In the genomic region with DNA sequence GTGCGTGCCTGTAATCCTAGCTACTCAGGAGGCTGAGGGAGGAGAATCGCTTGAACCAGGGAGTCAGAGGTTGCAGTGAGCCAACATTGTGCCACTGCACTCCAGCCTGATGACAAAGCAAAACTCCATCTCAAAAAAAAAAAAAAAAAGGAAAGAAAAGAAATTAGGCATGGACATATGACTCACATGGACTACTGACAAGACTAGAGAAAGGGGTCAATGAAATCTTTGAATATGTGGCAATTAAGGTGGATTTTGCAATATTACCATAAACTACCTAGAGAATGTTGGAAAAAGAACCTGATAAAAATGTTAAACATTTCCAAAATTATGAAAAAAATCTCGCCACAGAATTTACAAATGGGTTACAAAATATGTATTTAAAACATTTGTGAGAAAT, we compare ENCODE assay signal across 20 cellular contexts.
A peak's percentile ranks its signal among the peaks of the same experiment; 100 is the strongest.
DNase-seq lines count a peak whose midpoint lies in the region; ATAC-seq and TF ChIP-seq lines count a peak whose summit lies in the region.
"Had no signal": no experiment of that assay in that cellular context is flagged by ENCODE, and none has a peak within 500 bp of the region (broad histone marks: within the 10 kb centered on the region; RNA-seq: fewer than 3 reads in every experiment).

No MANE protein-coding gene starts in this region.

- H4K20me1 ChIP-seq in mammary epithelial cell (ENCODE audit: insufficient read depth, low read length), result no peaks in the 10 kb centered on the region

- CTCF ChIA-PET in mammary epithelial cell (lab: Charles Lee; ENCODE audit: low non-redundant PET), result no interaction called here

- DNase-seq in Caki2 (ENCODE audit: low read depth), result peak; percentile 40
- peak; percentile 50 for DNase-seq in NCI-H226
- DNase-seq in mammary epithelial cell, result peak; percentile 57
- DNase-seq in iris pigment epithelial cell (ENCODE audit: low read depth), result peak; percentile 88
- no peak for DNase-seq in gastrocnemius medialis
- DNase-seq in superior temporal gyrus (ENCODE audit: extremely low spot score), result no peak
- no peak for DNase-seq in dermis blood vessel endothelial cell
- DNase-seq: activated CD4-positive, alpha-beta T cell treated with anti-CD3 and anti-CD28 coated beads, Interleukin-2, amount 10 ng/mL, durations not matched to agents 7 days and 5 days; activated CD8-positive, alpha-beta memory T cell treated with anti-CD3 and anti-CD28 coated beads, Interleukin-2, amount 10 ng/mL, durations not matched to agents 7 days and 5 days; activated naive CD8-positive, alpha-beta T cell treated with anti-CD3 and anti-CD28 coated beads for 36 hours; CD8-positive, alpha-beta T cell; DMS53; Kasumi-1; psoas muscle; stimulated activated CD4-positive, alpha-beta T cell treated with anti-CD3 and anti-CD28 coated beads, Interleukin-1b, Interleukin-23, amount 100 ng/mL, for 48 hours had no signal

- H3K79me2 ChIP-seq in mammary epithelial cell (ENCODE audit: insufficient read depth, low read length), result no peaks in the 10 kb centered on the region

- H3K27me3 ChIP-seq in mammary epithelial cell (ENCODE audit: insufficient read depth, low read length), result no peaks in the 10 kb centered on the region
- H3K27me3 ChIP-seq in gastrocnemius medialis, result no peaks in the 10 kb centered on the region
- H3K27me3 ChIP-seq: SJSA1, vagina had no signal

- H3K4me1 ChIP-seq in mammary epithelial cell (ENCODE audit: insufficient read depth, low read length), result peaks cover 15% of the 10 kb centered on the region
- no peaks in the 10 kb centered on the region for H3K4me1 ChIP-seq in gastrocnemius medialis
- H3K4me1 ChIP-seq: psoas muscle, SJSA1, vagina had no signal

- no peak for TF ChIP-seq POLR2A in gastrocnemius medialis (IDR thresholded peaks at IDR 0.05)

- TF ChIP-seq CTCF in mammary epithelial cell (conservative IDR thresholded peaks at IDR 0.05 in 1 of 2, IDR thresholded peaks at IDR 0.05 in 1 of 2; ENCODE audit: extremely low read depth in 1 of 2, insufficient read depth in 1 of 2, low read depth in 1 of 2, low read length in 2 of 2), result no peak
- TF ChIP-seq CTCF in gastrocnemius medialis (IDR thresholded peaks at IDR 0.05 in 4 of 5, conservative IDR thresholded peaks at IDR 0.05 in 1 of 5), result no peak

- dilution Hi-C loops in mammary epithelial cell (cut with HindIII; ENCODE audit: low sequenced_read_pairs), result no loop called here

- no peak overlapping the region for H3K9ac ChIP-seq in mammary epithelial cell (ENCODE audit: insufficient read depth, low read length)

- WGBS in mammary epithelial cell (ENCODE audit: low coverage, missing lambda C conversion rate), result 84% methylated on average over 3 of the region's 3 CpGs

- H3K4me2 ChIP-seq in mammary epithelial cell (ENCODE audit: insufficient read depth, low read depth, low read length), result no peak overlapping the region

- ATAC-seq in gastrocnemius medialis (no peak), GM21390 (IDR thresholded peaks at IDR 0.05; ENCODE audit: unreplicated experiment) (no peak)
- ATAC-seq: activated CD8-positive, alpha-beta memory T cell treated with anti-CD3 and anti-CD28 coated beads, Interleukin-2, amount 10 ng/mL, durations not matched to agents 7 days and 5 days; CD8-positive, alpha-beta T cell; psoas muscle had no signal

- no peaks in the 10 kb centered on the region for H3K9me3 ChIP-seq in mammary epithelial cell (replicated peaks; ENCODE audit: insufficient read depth, low read length)
- no peaks in the 10 kb centered on the region for H3K9me3 ChIP-seq in gastrocnemius medialis
- H3K9me3 ChIP-seq: psoas muscle, thoracic aorta, vagina had no signal

- no peak overlapping the region for H2AFZ ChIP-seq in mammary epithelial cell (ENCODE audit: low read depth, low read length)

- BruUV-seq in mammary epithelial cell (replicated peaks; lab: Mats Ljungman, UMichigan), result no TSS peak

- intact Hi-C loops in mammary epithelial cell (cut with micrococcal nuclease), result no loop called here
- intact Hi-C loops in gastrocnemius medialis (cut with DNase I; ENCODE audit: low total_unique reads), result no loop called here

- H3K27ac ChIP-seq in mammary epithelial cell (ENCODE audit: insufficient read depth, low read depth, low read length), result no peak overlapping the region
- H3K27ac ChIP-seq in gastrocnemius medialis, result no peak overlapping the region
- H3K27ac ChIP-seq: psoas muscle, SJSA1, skin epidermis, thoracic aorta, vagina had no signal

- H3K4me3 ChIP-seq in mammary epithelial cell (replicated peaks in 1 of 3; ENCODE audit: insufficient read depth in 1 of 3, low read depth in 2 of 3, low read length in 3 of 3), result no peak overlapping the region
- H3K4me3 ChIP-seq in gastrocnemius medialis, result no peak overlapping the region
- H3K4me3 ChIP-seq: psoas muscle, SJSA1, skin epidermis, thoracic aorta, vagina had no signal

- no peaks in the 10 kb centered on the region for H3K36me3 ChIP-seq in mammary epithelial cell (ENCODE audit: insufficient read depth, low read length)
- H3K36me3 ChIP-seq in gastrocnemius medialis, result no peaks in the 10 kb centered on the region
- H3K36me3 ChIP-seq: SJSA1, thoracic aorta, vagina had no signal

- in situ Hi-C loops in Caki2 (cut with HindIII; ENCODE audit: low pct_unique_long_range_greater_than_20kb, low sequenced_read_pairs), result no loop called here
- in situ Hi-C loops in mammary epithelial cell (cut with MboI; ENCODE audit: low sequenced_read_pairs in 2 of 2), result no loop called here
- in situ Hi-C loops in gastrocnemius medialis (cut with MboI; ENCODE audit: low sequenced_read_pairs in 4 of 4), result no loop called here

Comparison
In these comparisons a context has a peak if more than half of its experiments do, and no peak if none do; other contexts are left out.
1. DNase-seq: peak in Caki2 (single experiment), NCI-H226 (single experiment), mammary epithelial cell (single experiment) and iris pigment epithelial cell (single experiment); none in gastrocnemius medialis (0 of 2), superior temporal gyrus (single experiment) and dermis blood vessel endothelial cell (single experiment).